1 cellular context compared by ENCODE assay signal in the genomic region with DNA sequence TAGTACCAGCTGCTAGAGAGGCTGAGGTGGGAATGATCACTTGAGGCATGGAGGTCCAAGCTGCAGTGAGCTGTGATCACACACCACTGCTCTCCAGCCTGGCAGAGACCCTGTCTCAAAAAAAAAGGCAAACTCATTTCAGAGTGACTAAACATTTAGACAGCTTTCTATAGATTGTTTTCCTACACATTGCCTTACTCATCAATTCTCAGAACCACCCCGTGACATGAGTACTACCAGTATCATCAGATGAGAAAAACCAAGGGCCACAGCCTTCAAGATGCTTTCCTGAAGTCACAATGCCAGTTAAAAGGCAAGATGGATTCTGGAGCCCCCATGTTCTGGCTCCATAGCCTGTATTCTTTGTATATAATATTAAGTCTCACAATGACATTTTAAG.
TF ChIP-seq lines count a peak whose summit lies in the region.

No MANE protein-coding gene starts in this region.

TF ChIP-seq in K562, 482 proteins besides CTCF, POLR2A, EP300 and RAD21:
- TF ChIP-seq C11orf30 (IDR thresholded peaks at IDR 0.05; ENCODE audit: low read depth) (peak; percentile 49; the same call in 1 of the 2 replicates), TFE3 (CRISPR knock-in tag; IDR thresholded peaks at IDR 0.05) (no peak), ZNF316 (IDR thresholded peaks at IDR 0.05) (peak; percentile 84), MAFG (tag; conservative IDR thresholded peaks at IDR 0.05) (peak; percentile 40; the same call in 1 of the 2 replicates), NFE2 (IDR thresholded peaks at IDR 0.05; ENCODE audit: low read depth) (0 out of 2 replicates have a peak, but pooled peaks have one; percentile 12), NELFE (IDR thresholded peaks at IDR 0.05; ENCODE audit: insufficient read depth, insufficient read length) (no peak), FOSL1 (tag; conservative IDR thresholded peaks at IDR 0.05) (peak; percentile 72), ZNF263 (CRISPR knock-in tag; IDR thresholded peaks at IDR 0.05; ENCODE audit: borderline replicate concordance) (no peak)
